ENCODE assay signal across 8 cellular contexts in the genomic region with DNA sequence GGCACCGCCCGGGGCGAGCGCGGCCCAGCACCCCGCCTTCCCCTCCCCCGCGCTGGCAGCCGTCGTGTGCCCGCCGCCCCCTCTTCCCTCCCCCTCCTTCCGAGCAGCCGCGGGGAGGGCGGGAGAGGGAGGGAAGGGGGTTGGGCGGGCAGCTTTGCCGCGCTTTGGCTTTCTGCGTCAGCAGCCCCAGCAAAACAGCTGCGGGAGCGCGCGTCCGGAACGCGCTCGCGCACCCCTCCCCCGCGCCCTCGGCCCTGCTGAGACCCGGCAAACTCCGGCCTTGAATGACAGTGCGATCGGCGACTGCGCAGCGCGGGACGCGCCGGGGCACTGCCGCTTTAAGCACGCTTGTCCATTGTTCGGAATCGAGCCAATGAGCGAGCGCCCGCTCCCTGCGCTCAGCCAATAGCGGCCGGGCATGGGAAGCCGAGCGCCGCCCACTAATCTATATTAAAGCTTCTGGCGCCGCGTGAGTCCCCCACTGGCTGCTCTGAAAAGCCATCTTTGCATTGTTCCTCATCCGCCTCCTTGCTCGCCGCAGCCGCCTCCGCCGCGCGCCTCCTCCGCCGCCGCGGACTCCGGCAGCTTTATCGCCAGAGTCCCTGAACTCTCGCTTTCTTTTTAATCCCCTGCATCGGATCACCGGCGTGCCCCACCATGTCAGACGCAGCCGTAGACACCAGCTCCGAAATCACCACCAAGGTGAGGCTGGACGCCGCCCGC. TPM values are rescaled to one million over a fixed set of nuclear protein-coding genes. Genes with fewer than 3 reads are reported as not detected.
A peak's percentile ranks its signal among the peaks of the same experiment; 100 is the strongest.
DNase-seq lines count a peak whose midpoint lies in the region; ATAC-seq and TF ChIP-seq lines count a peak whose summit lies in the region.

A gene with protein sequence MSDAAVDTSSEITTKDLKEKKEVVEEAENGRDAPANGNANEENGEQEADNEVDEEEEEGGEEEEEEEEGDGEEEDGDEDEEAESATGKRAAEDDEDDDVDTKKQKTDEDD (plus strand): TSS at position 476 of the 723 bp plus-strand sequence. CDS start 182 bp downstream, at position 658.

- H3K4me1 Mint-ChIP-seq in GM23338, result peaks cover 18% of the 10 kb centered on the region
- H3K4me1 Mint-ChIP-seq in naive thymus-derived CD4-positive, alpha-beta T cell, result peaks cover 18 to 44% (median 31%) of the 10 kb centered on the region in 7 donors
- H3K4me1 Mint-ChIP-seq in stimulated activated naive B cell treated with anti-CD40 and anti-IgM and Interleukin-4, amounts not matched to agents 10 μg/mL and 1 μg/mL and 100 μg/mL, for 72 hours, result peaks cover 29 to 45% of the 10 kb centered on the region in 2 donors

- intact Hi-C loops in naive thymus-derived CD4-positive, alpha-beta T cell (cut with micrococcal nuclease), result loop anchor here (1.0 to 10.0 kb wide), 8 partner anchors 95 to 1559 kb away; a partner anchor contains a TSS

- peaks cover 51% of the 10 kb centered on the region for H3K27me3 Mint-ChIP-seq in GM23338 (ENCODE audit: insufficient read depth, low read depth, poor library complexity)
- peaks cover 0 to 6% (median 0%) of the 10 kb centered on the region in 5 donors for H3K27me3 Mint-ChIP-seq in naive thymus-derived CD4-positive, alpha-beta T cell
- H3K27me3 Mint-ChIP-seq in stimulated activated naive B cell treated with anti-CD40 and anti-IgM and Interleukin-4, amounts not matched to agents 10 μg/mL and 1 μg/mL and 100 μg/mL, for 72 hours, result no peaks in the 10 kb centered on the region

- CTCF ChIA-PET in naive thymus-derived CD4-positive, alpha-beta T cell (lab: Charles Lee), result interaction anchor here (0.7 to 0.9 kb wide), 5 partner anchors 22 to 95 kb away, joined by 3 to 5 read pairs (median 3); no protein-coding TSS in a partner anchor

- peaks cover 68% of the 10 kb centered on the region for H3K79me2 ChIP-seq in DOHH2 (ENCODE audit: control insufficient read depth, low read length)
- peaks cover 68% of the 10 kb centered on the region for H3K79me2 ChIP-seq in GM23338 (replicated peaks; ENCODE audit: insufficient read depth)

- H3K4me3 Mint-ChIP-seq in GM23338, result peak within 1 kb of the TSS; percentile 99
- H3K4me3 Mint-ChIP-seq in naive thymus-derived CD4-positive, alpha-beta T cell, result peak within 1 kb of the TSS; percentile 95 to 100 (median 99)
- peak within 1 kb of the TSS; percentile 89 to 91 for H3K4me3 Mint-ChIP-seq in stimulated activated naive B cell treated with anti-CD40 and anti-IgM and Interleukin-4, amounts not matched to agents 10 μg/mL and 1 μg/mL and 100 μg/mL, for 72 hours

- H3K36me3 ChIP-seq in DOHH2 (ENCODE audit: control insufficient read depth, low read length) (peaks cover 56% of the 10 kb centered on the region), GM23338 (ENCODE audit: insufficient read depth) (peaks cover 29% of the 10 kb centered on the region)
- H3K36me3 ChIP-seq in naive thymus-derived CD4-positive, alpha-beta T cell (ENCODE audit: control insufficient read depth in 2 of 3, insufficient read depth in 3 of 3, low read length in 3 of 3), result peaks cover 12 to 41% (median 12%) of the 10 kb centered on the region in 3 experiments

- H3F3A ChIP-seq in DOHH2 (ENCODE audit: control insufficient read depth, insufficient read depth) (peaks cover 36% of the 10 kb centered on the region), GM23338 (replicated peaks; ENCODE audit: low read depth) (peaks cover 34% of the 10 kb centered on the region)

- H3K4me3 ChIP-seq in DOHH2 (ENCODE audit: low read length) (peak within 1 kb of the TSS; percentile 98), GM23338 (peak within 1 kb of the TSS; percentile 88)
- H3K4me3 ChIP-seq in naive thymus-derived CD4-positive, alpha-beta T cell (ENCODE audit: low read length), result peak within 1 kb of the TSS; percentile 90

- H3K9me2 ChIP-seq in DOHH2 (replicated peaks; ENCODE audit: control insufficient read depth, low read length) (no peaks in the 10 kb centered on the region), GM23338 (ENCODE audit: insufficient read depth) (no peaks in the 10 kb centered on the region)

- DNase-seq in GM23338 (ENCODE audit: low spot score) (peak; percentile 99), LHCN-M2 (ENCODE audit: low read depth) (peak; percentile 99), RPMI8226 (peak; percentile 98), fibroblast of gingiva (ENCODE audit: low read depth) (peak; percentile 100)
- DNase-seq in activated T-helper 1 cell treated with anti-CD3 and anti-CD28 coated beads, Interleukin-2, amount 50 U/mL, for 16 hours (ENCODE audit: low read depth in 1 of 2, low spot score in 1 of 2), result peak; percentile 97 to 99
- peak; percentile 98 to 100 (median 100) for DNase-seq in naive thymus-derived CD4-positive, alpha-beta T cell
- peak; percentile 100 for DNase-seq in stimulated activated naive B cell treated with anti-CD40 and anti-IgM and Interleukin-4, amounts not matched to agents 10 μg/mL and 1 μg/mL and 100 μg/mL, for 72 hours

- no peak for TF ChIP-seq CTCF in DOHH2 (IDR thresholded peaks at IDR 0.05; ENCODE audit: low read depth, low read length, poor library complexity, severe bottlenecking)
- no peak for TF ChIP-seq CTCF in GM23338 (conservative IDR thresholded peaks at IDR 0.05; ENCODE audit: low read depth in 2 of 2)

- H3K4me1 ChIP-seq in DOHH2 (ENCODE audit: control insufficient read depth, low read length), result peaks cover 41% of the 10 kb centered on the region
- peaks cover 25% of the 10 kb centered on the region for H3K4me1 ChIP-seq in GM23338 (ENCODE audit: insufficient read depth)
- H3K4me1 ChIP-seq in naive thymus-derived CD4-positive, alpha-beta T cell (ENCODE audit: control insufficient read depth in 2 of 2, insufficient read depth in 2 of 2, low read length in 2 of 2), result peaks cover 26 to 27% of the 10 kb centered on the region in 2 donors

- H3K27ac Mint-ChIP-seq in GM23338, result peak within 1 kb of the TSS; percentile 100
- H3K27ac Mint-ChIP-seq in naive thymus-derived CD4-positive, alpha-beta T cell, result peak within 1 kb of the TSS; percentile 100
- peak within 1 kb of the TSS; percentile 100 for H3K27ac Mint-ChIP-seq in stimulated activated naive B cell treated with anti-CD40 and anti-IgM and Interleukin-4, amounts not matched to agents 10 μg/mL and 1 μg/mL and 100 μg/mL, for 72 hours

- POLR2A ChIA-PET in naive thymus-derived CD4-positive, alpha-beta T cell (lab: Charles Lee), result interaction anchor here (0.6 to 8.8 kb wide), 16 partner anchors 9 to 1560 kb away, joined by 3 to 241 read pairs (median 5); a partner anchor contains a TSS

- H3K4me2 ChIP-seq in DOHH2 (ENCODE audit: low read length) (peak within 1 kb of the TSS; percentile 100), GM23338 (peak within 1 kb of the TSS; percentile 100)

- peaks cover 42% of the 10 kb centered on the region for H3K36me3 Mint-ChIP-seq in GM23338 (ENCODE audit: low read depth)
- H3K36me3 Mint-ChIP-seq in naive thymus-derived CD4-positive, alpha-beta T cell, result peaks cover 10 to 35% (median 15%) of the 10 kb centered on the region in 5 donors
- H3K36me3 Mint-ChIP-seq in stimulated activated naive B cell treated with anti-CD40 and anti-IgM and Interleukin-4, amounts not matched to agents 10 μg/mL and 1 μg/mL and 100 μg/mL, for 72 hours, result peaks cover 40 to 42% of the 10 kb centered on the region in 2 donors

- H4K20me1 ChIP-seq in DOHH2 (ENCODE audit: control insufficient read depth, insufficient read depth, low read depth, low read length), result peaks cover 18% of the 10 kb centered on the region
- peaks cover 17% of the 10 kb centered on the region for H4K20me1 ChIP-seq in GM23338 (replicated peaks; ENCODE audit: insufficient read depth)

- ATAC-seq in GM23338, result peak; percentile 61
- peak; percentile 77 for ATAC-seq in naive thymus-derived CD4-positive, alpha-beta T cell
- ATAC-seq in stimulated activated naive B cell treated with anti-CD40 and anti-IgM and Interleukin-4, amounts not matched to agents 10 μg/mL and 1 μg/mL and 100 μg/mL, for 72 hours (replicated peaks), result peak; percentile 59 to 70

- H3K9me3 Mint-ChIP-seq in GM23338, result peaks cover 22% of the 10 kb centered on the region
- peaks cover 0 to 12% (median 0%) of the 10 kb centered on the region in 11 donors for H3K9me3 Mint-ChIP-seq in naive thymus-derived CD4-positive, alpha-beta T cell
- no peaks in the 10 kb centered on the region for H3K9me3 Mint-ChIP-seq in stimulated activated naive B cell treated with anti-CD40 and anti-IgM and Interleukin-4, amounts not matched to agents 10 μg/mL and 1 μg/mL and 100 μg/mL, for 72 hours

- no peaks in the 10 kb centered on the region for H3K9me3 ChIP-seq in DOHH2 (ENCODE audit: control insufficient read depth, insufficient read depth, low read length)
- H3K9me3 ChIP-seq in naive thymus-derived CD4-positive, alpha-beta T cell (ENCODE audit: control insufficient read depth in 2 of 3, low read length in 3 of 3), result no peaks in the 10 kb centered on the region

- peak within 1 kb of the TSS; percentile 97 for H3K27ac ChIP-seq in DOHH2 (ENCODE audit: low read depth, low read length)
- peak within 1 kb of the TSS; percentile 100 for H3K27ac ChIP-seq in GM23338 (ENCODE audit: low read depth)
- H3K27ac ChIP-seq in naive thymus-derived CD4-positive, alpha-beta T cell (ENCODE audit: low read depth, low read length), result peak within 1 kb of the TSS; percentile 100

- 0 out of 2 replicates have a peak within 1 kb of the TSS, but pooled peaks have one; percentile 57 for H2AFZ ChIP-seq in GM23338

- no peaks in the 10 kb centered on the region for H3K27me3 ChIP-seq in DOHH2 (ENCODE audit: control insufficient read depth, low read length)
- no peaks in the 10 kb centered on the region for H3K27me3 ChIP-seq in GM23338 (ENCODE audit: insufficient read depth)
- no peaks in the 10 kb centered on the region for H3K27me3 ChIP-seq in naive thymus-derived CD4-positive, alpha-beta T cell (ENCODE audit: control insufficient read depth in 2 of 2, insufficient read depth in 2 of 2, low read length in 2 of 2)

TF ChIP-seq in GM23338, 12 proteins besides CTCF, POLR2A, EP300 and RAD21:
- peak; percentile 93 for TF ChIP-seq POLR2AphosphoS5 (IDR thresholded peaks at IDR 0.05; ENCODE audit: low read depth)
- TF ChIP-seq ZNF114 (CRISPR knock-in tag; IDR thresholded peaks at IDR 0.05), result no peak
- peak; percentile 87 for TF ChIP-seq CREB1 (CRISPR knock-in tag; IDR thresholded peaks at IDR 0.05; ENCODE audit: low read depth)

RNA-seq across cellular contexts. Expression of the gene that starts here (rescaled TPM):
- total RNA-seq in GM23338 (2014; rRNA removed; shearing (Covaris generic)), result 1,861 and 2,007 TPM in 2 replicates
- polyA plus RNA-seq in GM23338 (2016; fragmentation: Nextera tagmentation; extraction: Ambion mirVana), result 8,990 and 10,188 TPM in 2 replicates
- 836 and 882 TPM in 2 replicates for total RNA-seq in LHCN-M2 (2014; rRNA removed)
- 708 TPM for polyA plus RNA-seq in LHCN-M2 (2012)
- total RNA-seq in naive thymus-derived CD4-positive, alpha-beta T cell, result 1,000 to 10,000 TPM; 1,211 to 1,988 (median 1,290) TPM
- polyA plus RNA-seq in naive thymus-derived CD4-positive, alpha-beta T cell, result 1,000 to 10,000 TPM; 1,543 to 2,051 TPM

Comparison
In these comparisons a context has a peak if more than half of its experiments do, and no peak if none do; other contexts are left out.
1. Peak in every context shown above with its lines: DNase-seq, ATAC-seq, H3K4me3 ChIP-seq and H3K27ac ChIP-seq.